Comparison of ENCODE assay signal across 1 cellular context in genomic region chr17:17595755-17596154, GRCh38.
TF ChIP-seq lines count a peak whose summit lies in the region.

No MANE protein-coding gene starts in this region.

TF ChIP-seq in IMR-90, 13 proteins besides CTCF, POLR2A, EP300 and RAD21:
- TF ChIP-seq, protein P1, sequence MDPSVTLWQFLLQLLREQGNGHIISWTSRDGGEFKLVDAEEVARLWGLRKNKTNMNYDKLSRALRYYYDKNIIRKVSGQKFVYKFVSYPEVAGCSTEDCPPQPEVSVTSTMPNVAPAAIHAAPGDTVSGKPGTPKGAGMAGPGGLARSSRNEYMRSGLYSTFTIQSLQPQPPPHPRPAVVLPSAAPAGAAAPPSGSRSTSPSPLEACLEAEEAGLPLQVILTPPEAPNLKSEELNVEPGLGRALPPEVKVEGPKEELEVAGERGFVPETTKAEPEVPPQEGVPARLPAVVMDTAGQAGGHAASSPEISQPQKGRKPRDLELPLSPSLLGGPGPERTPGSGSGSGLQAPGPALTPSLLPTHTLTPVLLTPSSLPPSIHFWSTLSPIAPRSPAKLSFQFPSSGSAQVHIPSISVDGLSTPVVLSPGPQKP (IDR thresholded peaks at IDR 0.05; ENCODE audit: borderline replicate concordance, low read depth, low read length): no peak
- TF ChIP-seq NFE2L2 (IDR thresholded peaks at IDR 0.05; ENCODE audit: low read depth, low read length) (no peak), MXI1 (IDR thresholded peaks at IDR 0.05; ENCODE audit: borderline replicate concordance, low read depth, low read length) (no peak), CEBPB (IDR thresholded peaks at IDR 0.05; ENCODE audit: low read depth, low read length) (no peak), BHLHE40 (IDR thresholded peaks at IDR 0.05; ENCODE audit: low read depth, low read length) (no peak), MAFK (IDR thresholded peaks at IDR 0.05; ENCODE audit: low read depth, low read length) (no peak), SMC3 (IDR thresholded peaks at IDR 0.05; ENCODE audit: low read depth, low read length) (no peak)
- TF ChIP-seq, protein P2, sequence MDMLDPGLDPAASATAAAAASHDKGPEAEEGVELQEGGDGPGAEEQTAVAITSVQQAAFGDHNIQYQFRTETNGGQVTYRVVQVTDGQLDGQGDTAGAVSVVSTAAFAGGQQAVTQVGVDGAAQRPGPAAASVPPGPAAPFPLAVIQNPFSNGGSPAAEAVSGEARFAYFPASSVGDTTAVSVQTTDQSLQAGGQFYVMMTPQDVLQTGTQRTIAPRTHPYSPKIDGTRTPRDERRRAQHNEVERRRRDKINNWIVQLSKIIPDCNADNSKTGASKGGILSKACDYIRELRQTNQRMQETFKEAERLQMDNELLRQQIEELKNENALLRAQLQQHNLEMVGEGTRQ (IDR thresholded peaks at IDR 0.05; ENCODE audit: low read depth, low read length): no peak
TF ChIP-seq in IMR-90: peak in this region for 0.
